Comparison of ENCODE assay signal across 15 cellular contexts in the genomic region with DNA sequence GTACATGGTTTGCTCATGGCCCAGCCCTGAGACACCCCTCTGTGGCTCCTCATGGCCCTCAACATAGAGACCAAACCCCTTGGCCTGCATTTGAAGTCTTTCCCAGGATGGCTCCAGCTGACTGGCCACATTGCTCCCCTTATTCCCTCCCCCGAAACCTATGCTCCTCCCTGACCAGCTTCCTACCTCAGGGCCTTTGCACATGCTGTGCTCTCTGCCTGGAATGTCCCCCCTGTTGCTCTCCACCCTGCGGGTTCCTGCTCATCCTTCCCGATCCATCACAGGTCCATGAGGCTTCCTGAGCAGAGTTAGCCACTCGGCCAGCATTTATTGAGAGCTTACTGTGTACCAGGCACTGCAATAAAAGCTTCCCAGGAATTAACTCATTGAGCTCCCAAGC.
DNase-seq lines count a peak whose midpoint lies in the region; ATAC-seq and TF ChIP-seq lines count a peak whose summit lies in the region.
"Had no signal": no experiment of that assay in that cellular context is flagged by ENCODE, and none has a peak within 500 bp of the region (broad histone marks: within the 10 kb centered on the region; RNA-seq: fewer than 3 reads in every experiment).

No MANE protein-coding gene starts in this region.

- in situ Hi-C loops in transverse colon (cut with MboI; ENCODE audit: low pct_ligation_motif_present in 1 of 4, low pct_unique_long_range_greater_than_20kb in 1 of 4, low sequenced_read_pairs in 3 of 4) = no loop called here

- H3K27ac Mint-ChIP-seq in activated naive CD4-positive, alpha-beta T cell treated with anti-CD3 and anti-CD28 coated beads, Interleukin-2, amount 50 U/mL, for 24 hours = peak overlapping the region; percentile 23
- H3K27ac Mint-ChIP-seq in activated naive CD4-positive, alpha-beta T cell treated with anti-CD3 and anti-CD28 coated beads for 36 hours = no peak overlapping the region
- no peak overlapping the region for H3K27ac Mint-ChIP-seq in T-helper 17 cell

- H3K27me3 ChIP-seq in hepatocyte = no peaks in the 10 kb centered on the region
- no peaks in the 10 kb centered on the region for H3K27me3 ChIP-seq in transverse colon
- H3K27me3 ChIP-seq in Peyer's patch = no peaks in the 10 kb centered on the region
- H3K27me3 ChIP-seq in psoas muscle (ENCODE audit: insufficient read depth in 3 of 3, low read length in 2 of 3) = no peaks in the 10 kb centered on the region
- no peaks in the 10 kb centered on the region for H3K27me3 ChIP-seq in ascending aorta
- H3K27me3 ChIP-seq: BE2C had no signal

- no peak for TF ChIP-seq EP300 in transverse colon (IDR thresholded peaks at IDR 0.05; ENCODE audit: low read depth)

- H3K4me1 Mint-ChIP-seq in activated naive CD4-positive, alpha-beta T cell treated with anti-CD3 and anti-CD28 coated beads, Interleukin-2, amount 50 U/mL, for 24 hours = peaks cover 89% of the 10 kb centered on the region
- peaks cover 68% of the 10 kb centered on the region for H3K4me1 Mint-ChIP-seq in activated naive CD4-positive, alpha-beta T cell treated with anti-CD3 and anti-CD28 coated beads for 36 hours (ENCODE audit: low read depth)
- H3K4me1 Mint-ChIP-seq in T-helper 17 cell = peaks cover 31% of the 10 kb centered on the region

- TF ChIP-seq POLR2A in transverse colon (IDR thresholded peaks at IDR 0.05) = no peak
- no peak for TF ChIP-seq POLR2A in Peyer's patch (IDR thresholded peaks at IDR 0.05)

- H3K36me3 ChIP-seq in hepatocyte (replicated peaks; ENCODE audit: insufficient read depth, low read depth) (no peaks in the 10 kb centered on the region), transverse colon (no peaks in the 10 kb centered on the region), Peyer's patch (no peaks in the 10 kb centered on the region), psoas muscle (ENCODE audit: insufficient read depth in 1 of 2, low read depth in 1 of 2) (no peaks in the 10 kb centered on the region), ascending aorta (no peaks in the 10 kb centered on the region)
- H3K36me3 ChIP-seq: BE2C had no signal

- ATAC-seq in T-helper 17 cell (no peak), psoas muscle (no peak)

- H3K4me3 Mint-ChIP-seq in activated naive CD4-positive, alpha-beta T cell treated with anti-CD3 and anti-CD28 coated beads, Interleukin-2, amount 50 U/mL, for 24 hours = no peak overlapping the region
- no peak overlapping the region for H3K4me3 Mint-ChIP-seq in activated naive CD4-positive, alpha-beta T cell treated with anti-CD3 and anti-CD28 coated beads for 36 hours
- peak overlapping the region; percentile 37 for H3K4me3 Mint-ChIP-seq in T-helper 17 cell

- CTCF ChIA-PET in activated naive CD4-positive, alpha-beta T cell treated with anti-CD3 and anti-CD28 coated beads for 36 hours (lab: Charles Lee) = interaction anchor here (0.6 to 1.1 kb wide), 3 partner anchors 11 to 231 kb away, joined by 3 to 5 read pairs (median 5); no protein-coding TSS in a partner anchor

- no peaks in the 10 kb centered on the region for H3K9me3 Mint-ChIP-seq in activated naive CD4-positive, alpha-beta T cell treated with anti-CD3 and anti-CD28 coated beads, Interleukin-2, amount 50 U/mL, for 24 hours
- no peaks in the 10 kb centered on the region for H3K9me3 Mint-ChIP-seq in activated naive CD4-positive, alpha-beta T cell treated with anti-CD3 and anti-CD28 coated beads for 36 hours
- H3K9me3 Mint-ChIP-seq: CD4-positive, alpha-beta memory T cell had no signal

- H3K4me2 ChIP-seq in hepatocyte = no peak overlapping the region

- TF ChIP-seq CTCF in hepatocyte (IDR thresholded peaks at IDR 0.05; ENCODE audit: poor library complexity) (no peak), transverse colon (IDR thresholded peaks at IDR 0.05) (no peak), Peyer's patch (IDR thresholded peaks at IDR 0.05) (no peak), psoas muscle (IDR thresholded peaks at IDR 0.05) (no peak), ascending aorta (IDR thresholded peaks at IDR 0.05) (no peak)

- no peaks in the 10 kb centered on the region for H3K9me3 ChIP-seq in T-helper 17 cell (ENCODE audit: control insufficient read depth, low read length, poor library complexity, severe bottlenecking)
- H3K9me3 ChIP-seq in hepatocyte (ENCODE audit: low read depth) = no peaks in the 10 kb centered on the region
- no peaks in the 10 kb centered on the region for H3K9me3 ChIP-seq in transverse colon
- no peaks in the 10 kb centered on the region for H3K9me3 ChIP-seq in Peyer's patch
- H3K9me3 ChIP-seq in psoas muscle = no peaks in the 10 kb centered on the region
- no peaks in the 10 kb centered on the region for H3K9me3 ChIP-seq in ascending aorta
- H3K9me3 ChIP-seq: BE2C had no signal

- H3K4me3 ChIP-seq in hepatocyte = no peak overlapping the region
- H3K4me3 ChIP-seq in transverse colon = no peak overlapping the region
- H3K4me3 ChIP-seq in Peyer's patch = no peak overlapping the region
- no peak overlapping the region for H3K4me3 ChIP-seq in psoas muscle
- no peak overlapping the region for H3K4me3 ChIP-seq in ascending aorta

- no peaks in the 10 kb centered on the region for H3K9me2 ChIP-seq in hepatocyte (replicated peaks; ENCODE audit: insufficient read depth)

- DNase-seq in activated naive CD4-positive, alpha-beta T cell treated with anti-CD3 and anti-CD28 coated beads for 36 hours = no peak
- DNase-seq in T-helper 17 cell (no peak), hepatocyte (ENCODE audit: low spot score) (no peak), transverse colon (no peak), Peyer's patch (no peak), psoas muscle (no peak), ascending aorta (ENCODE audit: low spot score in 2 of 2) (no peak)
- DNase-seq: 8988T; BE2C; Calu3; CD4-positive, alpha-beta memory T cell; Kasumi-1; NCI-H2227 treated with DMSO at 0.1 percent for 48 hours; SIG-M5 had no signal

- H2AFZ ChIP-seq in hepatocyte = no peak overlapping the region

- no peaks in the 10 kb centered on the region for H3K79me2 ChIP-seq in hepatocyte

- WGBS in hepatocyte (ENCODE audit: low lambda C conversion rate, missing lambda C conversion rate) = 84% methylated on average over 4 of the region's 4 CpGs
- 85% methylated on average over 4 of the region's 4 CpGs; no CpG with 5 or more reads in 1 of the 2 donors for WGBS in transverse colon (ENCODE audit: low coverage in 1 of 2), 2 donors
- 96 to 99% (median 98%) methylated on average over 4 of the region's 4 CpGs for WGBS in psoas muscle, 3 donors

- no peaks in the 10 kb centered on the region for H4K20me1 ChIP-seq in hepatocyte (ENCODE audit: insufficient read depth, poor library complexity, severe bottlenecking)

- H3K27me3 Mint-ChIP-seq in activated naive CD4-positive, alpha-beta T cell treated with anti-CD3 and anti-CD28 coated beads, Interleukin-2, amount 50 U/mL, for 24 hours = no peaks in the 10 kb centered on the region
- H3K27me3 Mint-ChIP-seq in activated naive CD4-positive, alpha-beta T cell treated with anti-CD3 and anti-CD28 coated beads for 36 hours (ENCODE audit: low read depth) = no peaks in the 10 kb centered on the region
- no peaks in the 10 kb centered on the region for H3K27me3 Mint-ChIP-seq in T-helper 17 cell
- H3K27me3 Mint-ChIP-seq: CD4-positive, alpha-beta memory T cell had no signal

- H3K27ac ChIP-seq in hepatocyte (peak overlapping the region; percentile 61), transverse colon (peak overlapping the region in 3 of 4 donors; percentile 41 to 70 (median 48)), Peyer's patch (peak overlapping the region in 1 of 4 donors; percentile 61), psoas muscle (no peak overlapping the region), ascending aorta (no peak overlapping the region)

- H3K36me3 Mint-ChIP-seq in activated naive CD4-positive, alpha-beta T cell treated with anti-CD3 and anti-CD28 coated beads, Interleukin-2, amount 50 U/mL, for 24 hours = peaks cover 5% of the 10 kb centered on the region
- no peaks in the 10 kb centered on the region for H3K36me3 Mint-ChIP-seq in activated naive CD4-positive, alpha-beta T cell treated with anti-CD3 and anti-CD28 coated beads for 36 hours (ENCODE audit: low read depth)
- no peaks in the 10 kb centered on the region for H3K36me3 Mint-ChIP-seq in T-helper 17 cell (ENCODE audit: low read depth)

- H3K4me1 ChIP-seq in hepatocyte (ENCODE audit: insufficient read depth) = peaks cover 20% of the 10 kb centered on the region
- peaks cover 7 to 39% (median 23%) of the 10 kb centered on the region in 4 donors for H3K4me1 ChIP-seq in transverse colon
- H3K4me1 ChIP-seq in Peyer's patch = peaks cover 0 to 23% (median 11%) of the 10 kb centered on the region in 4 donors
- peaks cover 27% of the 10 kb centered on the region for H3K4me1 ChIP-seq in psoas muscle
- peaks cover 0 to 15% of the 10 kb centered on the region in 2 donors for H3K4me1 ChIP-seq in ascending aorta

- intact Hi-C loops in activated naive CD4-positive, alpha-beta T cell treated with anti-CD3 and anti-CD28 coated beads for 36 hours (cut with micrococcal nuclease) = no loop called here
- intact Hi-C loops in transverse colon (cut with DNase I; ENCODE audit: low total_unique reads) (no loop called here), psoas muscle (cut with DNase I) (no loop called here), ascending aorta (cut with DNase I) (no loop called here)

Comparison
In these comparisons a context has a peak if more than half of its experiments do, and no peak if none do; other contexts are left out.
1. H3K27ac ChIP-seq: peak in hepatocyte (single experiment) and transverse colon (3 of 4); none in psoas muscle (single experiment) and ascending aorta (0 of 2).